ENCODE assay signal across 10 cellular contexts in the genomic region with DNA sequence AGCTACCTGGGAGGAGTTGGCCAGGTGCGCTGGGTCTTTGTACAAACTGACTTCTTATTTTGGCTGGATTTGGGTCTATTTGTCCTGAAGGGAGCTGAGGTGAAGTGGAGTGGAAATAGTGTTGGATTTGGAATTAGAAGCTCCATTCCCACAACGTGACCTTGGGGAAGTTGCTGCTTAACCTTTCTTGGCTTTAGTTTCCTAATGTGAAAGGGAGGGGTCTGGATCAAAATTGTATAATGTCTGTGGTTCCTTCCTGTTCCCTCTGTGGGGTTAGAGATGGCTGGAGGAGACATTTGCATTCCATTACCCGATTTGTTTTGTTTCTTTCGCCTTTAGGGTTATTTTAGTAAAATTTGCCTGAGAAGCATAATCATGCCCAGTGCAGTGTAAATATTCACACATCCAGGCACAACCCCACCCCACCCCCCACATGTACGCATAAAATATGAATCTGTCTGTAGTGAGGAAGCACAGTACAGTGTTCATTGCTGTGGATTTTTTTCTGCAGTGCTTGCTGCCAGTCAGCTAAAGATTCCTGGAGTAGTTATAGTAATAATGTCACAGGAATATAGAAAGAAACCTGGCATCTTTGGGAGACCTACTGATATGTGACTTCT. TPM values are rescaled to one million over a fixed set of nuclear protein-coding genes. Genes with fewer than 3 reads are reported as not detected.
DNase-seq lines count a peak whose midpoint lies in the region; ATAC-seq, FAIRE-seq and TF ChIP-seq lines count a peak whose summit lies in the region.
"Had no signal": no experiment of that assay in that cellular context is flagged by ENCODE, and none has a peak within 500 bp of the region (broad histone marks: within the 10 kb centered on the region; RNA-seq: fewer than 3 reads in every experiment).

No MANE protein-coding gene starts in this region.

- peak overlapping the region; percentile 19 for H3K9ac ChIP-seq in astrocyte (ENCODE audit: low read length)

- peaks cover 100% of the 10 kb centered on the region for H3K79me2 ChIP-seq in GM23338 (replicated peaks; ENCODE audit: insufficient read depth)
- H3K79me2 ChIP-seq in astrocyte (ENCODE audit: insufficient read depth, low read length): peaks cover 94% of the 10 kb centered on the region

- H2AFZ ChIP-seq in GM23338 (no peak overlapping the region), astrocyte (ENCODE audit: low read depth, low read length) (no peak overlapping the region)

- H3K27ac ChIP-seq in C4-2B: peak overlapping the region; percentile 30; the same call in 1 of the 2 replicates
- H3K27ac ChIP-seq in GM23338 (ENCODE audit: low read depth): peak overlapping the region; percentile 82
- no peak overlapping the region for H3K27ac ChIP-seq in astrocyte (ENCODE audit: low read depth, low read length)

- H3K4me3 Mint-ChIP-seq in GM23338: peak overlapping the region; percentile 54
- H3K4me3 Mint-ChIP-seq in astrocyte (ENCODE audit: unreplicated experiment): no peak overlapping the region
- H3K4me3 Mint-ChIP-seq: stimulated activated naive CD8-positive, alpha-beta T cell treated with anti-CD3 and anti-CD28 coated beads, Interleukin-15, Interleukin-2, amounts not matched to agents 100 ng/mL and 50 ng/mL, for 24 hours had no signal

- no peak for ATAC-seq in GM23338
- peak; percentile 57 for ATAC-seq in mucosa of descending colon
- no peak for ATAC-seq in GM21786 (IDR thresholded peaks at IDR 0.05; ENCODE audit: unreplicated experiment)
- ATAC-seq in GM21390 (IDR thresholded peaks at IDR 0.05; ENCODE audit: unreplicated experiment): no peak

- peaks cover 20% of the 10 kb centered on the region for H3K27me3 Mint-ChIP-seq in GM23338 (ENCODE audit: insufficient read depth, low read depth, poor library complexity)
- no peaks in the 10 kb centered on the region for H3K27me3 Mint-ChIP-seq in astrocyte (ENCODE audit: low read depth, unreplicated experiment)
- H3K27me3 Mint-ChIP-seq: stimulated activated naive CD8-positive, alpha-beta T cell treated with anti-CD3 and anti-CD28 coated beads, Interleukin-15, Interleukin-2, amounts not matched to agents 100 ng/mL and 50 ng/mL, for 24 hours had no signal

- intact Hi-C loops in mucosa of descending colon (cut with DNase I, micrococcal nuclease): no loop called here

- H3K4me2 ChIP-seq in GM23338 (peak overlapping the region; percentile 72), astrocyte (ENCODE audit: low read length) (peak overlapping the region; percentile 47)

- H3K36me3 ChIP-seq in GM23338 (ENCODE audit: insufficient read depth) (peaks cover 39% of the 10 kb centered on the region), astrocyte (ENCODE audit: insufficient read depth, low read length) (no peaks in the 10 kb centered on the region), mucosa of descending colon (ENCODE audit: low read depth) (no peaks in the 10 kb centered on the region)

- H3K9me3 ChIP-seq in astrocyte (ENCODE audit: insufficient read depth, low read depth, low read length): no peaks in the 10 kb centered on the region
- H3K9me3 ChIP-seq in mucosa of descending colon: no peaks in the 10 kb centered on the region

- H3K27ac Mint-ChIP-seq in GM23338 (peak overlapping the region; percentile 95), astrocyte (ENCODE audit: unreplicated experiment) (peak overlapping the region; percentile 81)

- DNase-seq in GM23338 (ENCODE audit: low spot score) (no peak), astrocyte (ENCODE audit: low read depth) (no peak), mucosa of descending colon (peak in 1 of 3 donors; percentile 50), cerebellar cortex (ENCODE audit: low spot score) (no peak), cortex of kidney (lab: John Stamatoyannopoulos, UW) (no peak)
- DNase-seq: erythroblast had no signal

- peaks cover 98% of the 10 kb centered on the region for H4K20me1 ChIP-seq in GM23338 (replicated peaks; ENCODE audit: insufficient read depth)
- peaks cover 43% of the 10 kb centered on the region for H4K20me1 ChIP-seq in astrocyte (ENCODE audit: insufficient read depth, low read length)

- peaks cover 23% of the 10 kb centered on the region for H3F3A ChIP-seq in GM23338 (replicated peaks; ENCODE audit: low read depth)

- H3K36me3 Mint-ChIP-seq in GM23338 (ENCODE audit: low read depth): peaks cover 81% of the 10 kb centered on the region
- peaks cover 21% of the 10 kb centered on the region for H3K36me3 Mint-ChIP-seq in astrocyte (ENCODE audit: low read depth, unreplicated experiment)

- TF ChIP-seq CTCF in C4-2B (conservative IDR thresholded peaks at IDR 0.05) (no peak), GM23338 (conservative IDR thresholded peaks at IDR 0.05; ENCODE audit: low read depth in 2 of 2) (no peak), astrocyte (IDR thresholded peaks at IDR 0.05; ENCODE audit: insufficient read depth, low read depth, low read length) (no peak), mucosa of descending colon (IDR thresholded peaks at IDR 0.05) (no peak)

- no peak for FAIRE-seq in astrocyte (lab: Jason Lieb, UNC)

- H3K4me1 Mint-ChIP-seq in GM23338 (peaks cover 85% of the 10 kb centered on the region), astrocyte (ENCODE audit: low read depth, unreplicated experiment) (peaks cover 49% of the 10 kb centered on the region)

- H3K9me3 Mint-ChIP-seq in GM23338 (no peaks in the 10 kb centered on the region), astrocyte (ENCODE audit: unreplicated experiment) (peaks cover 2% of the 10 kb centered on the region)
- H3K9me3 Mint-ChIP-seq: stimulated activated naive CD8-positive, alpha-beta T cell treated with anti-CD3 and anti-CD28 coated beads, Interleukin-15, Interleukin-2, amounts not matched to agents 100 ng/mL and 50 ng/mL, for 24 hours had no signal

- peak overlapping the region; percentile 39 for H3K4me3 ChIP-seq in GM23338
- H3K4me3 ChIP-seq in astrocyte (ENCODE audit: insufficient read depth, low read depth, low read length): no peak overlapping the region
- H3K4me3 ChIP-seq in mucosa of descending colon: no peak overlapping the region

- no peaks in the 10 kb centered on the region for H3K27me3 ChIP-seq in GM23338 (ENCODE audit: insufficient read depth)
- no peaks in the 10 kb centered on the region for H3K27me3 ChIP-seq in astrocyte (ENCODE audit: insufficient read depth, low read length)

- H3K4me1 ChIP-seq in GM23338 (ENCODE audit: insufficient read depth) (peaks cover 94% of the 10 kb centered on the region), astrocyte (ENCODE audit: insufficient read depth, low read length) (peaks cover 13% of the 10 kb centered on the region), mucosa of descending colon (ENCODE audit: low read depth) (peaks cover 18% of the 10 kb centered on the region)

- H3K9me2 ChIP-seq in GM23338 (ENCODE audit: insufficient read depth): no peaks in the 10 kb centered on the region

TF ChIP-seq in GM23338, 12 proteins besides CTCF, POLR2A, EP300 and RAD21 (continues in another document):
- TF ChIP-seq NANOG (IDR thresholded peaks at IDR 0.05; ENCODE audit: borderline replicate concordance) (no peak), JUNB (IDR thresholded peaks at IDR 0.05; ENCODE audit: unreplicated experiment) (no peak)

RNA-seq across cellular contexts. Expression of gene JADE1, which starts 21.5 kb away (rescaled TPM):
- total RNA-seq in GM23338 (2014; rRNA removed; shearing (Covaris generic)): 156 and 158 TPM in 2 replicates
- 75.5 and 84.2 TPM in 2 replicates for polyA plus RNA-seq in GM23338 (2016; fragmentation: Nextera tagmentation; extraction: Ambion mirVana)
- total RNA-seq in astrocyte (80.1 and 88.3 TPM in 2 replicates), mucosa of descending colon (10 to 100 TPM in 2 of 3 donors, 1 to 10 TPM in 1; 8.5 to 30.9 (median 10.8) TPM)
